ENCODE assay signal across 15 cellular contexts in genomic region chr3:53259427-53260259, GRCh38. TPM values are rescaled to one million over a fixed set of nuclear protein-coding genes. Genes with fewer than 3 reads are reported as not detected.
DNase-seq lines count a peak whose midpoint lies in the region; ATAC-seq and TF ChIP-seq lines count a peak whose summit lies in the region.
"Had no signal": no experiment of that assay in that cellular context is flagged by ENCODE, and none has a peak within 500 bp of the region (broad histone marks: within the 10 kb centered on the region; RNA-seq: fewer than 3 reads in every experiment).

No MANE protein-coding gene starts in this region.

- POLR2A ChIA-PET in PC-9 (lab: Charles Lee; ENCODE audit: unreplicated experiment) = interaction anchor here (0.7 kb wide), 1 partner anchor 64 kb away, joined by 4 read pairs; no protein-coding TSS in a partner anchor

- peaks cover 4% of the 10 kb centered on the region for H3K27me3 Mint-ChIP-seq in glutamatergic neuron (ENCODE audit: unreplicated experiment)
- no peaks in the 10 kb centered on the region for H3K27me3 Mint-ChIP-seq in osteocyte (ENCODE audit: unreplicated experiment)

- intact Hi-C loops in PC-9 (cut with micrococcal nuclease; ENCODE audit: unreplicated experiment) = loop anchor here (1.0 to 5.0 kb wide), 2 partner anchors 11 to 102 kb away; no protein-coding TSS in a partner anchor

- BruUV-seq in PC-9 (replicated peaks; lab: Mats Ljungman, UMichigan) = no TSS peak

- no peaks in the 10 kb centered on the region for H3K9me2 ChIP-seq in PC-9 (ENCODE audit: insufficient read depth)

- peak overlapping the region; percentile 15 for H3K27ac Mint-ChIP-seq in glutamatergic neuron (ENCODE audit: unreplicated experiment)
- peak overlapping the region; percentile 82 for H3K27ac Mint-ChIP-seq in osteocyte (ENCODE audit: unreplicated experiment)
- H3K27ac Mint-ChIP-seq: activated CD4-positive, alpha-beta T cell treated with anti-CD3 and anti-CD28 coated beads, Interleukin-2, amount 10 ng/mL, durations not matched to agents 24 days and 14 days; T-helper 1 cell treated with Interleukin-12 subunit alpha and Interleukin-12 subunit beta and Interleukin-4 antibody, amounts not matched to agents 30 μg/mL and 1 μg/mL, for 36 hours had no signal

- peaks cover 13% of the 10 kb centered on the region for H3K4me1 Mint-ChIP-seq in glutamatergic neuron (ENCODE audit: low read depth, unreplicated experiment)
- H3K4me1 Mint-ChIP-seq in osteocyte (ENCODE audit: unreplicated experiment) = peaks cover 35% of the 10 kb centered on the region

- H3K4me3 ChIP-seq in PC-9 = no peak overlapping the region
- H3K4me3 ChIP-seq: ascending aorta had no signal

- TF ChIP-seq CTCF in PC-9 (conservative IDR thresholded peaks at IDR 0.05) (no peak), glutamatergic neuron (IDR thresholded peaks at IDR 0.05; ENCODE audit: partially characterized antibody, unreplicated experiment) (no peak), osteocyte (IDR thresholded peaks at IDR 0.05) (no peak)

- H2AFZ ChIP-seq in PC-9 = no peak overlapping the region

- ATAC-seq in HG02798 (IDR thresholded peaks at IDR 0.05; ENCODE audit: poor library complexity, unreplicated experiment) = no peak
- ATAC-seq: left colon had no signal

- peaks cover 21% of the 10 kb centered on the region; the same call in 1 of the 2 replicates for H3F3A ChIP-seq in PC-9 (ENCODE audit: insufficient read depth, low read depth)

- H3K4me1 ChIP-seq in PC-9 (replicated peaks; ENCODE audit: insufficient read depth) = peaks cover 65% of the 10 kb centered on the region

- H3K36me3 Mint-ChIP-seq in glutamatergic neuron (ENCODE audit: unreplicated experiment) (no peaks in the 10 kb centered on the region), osteocyte (ENCODE audit: unreplicated experiment) (no peaks in the 10 kb centered on the region)

- peak overlapping the region; percentile 5 for H3K4me3 Mint-ChIP-seq in glutamatergic neuron (ENCODE audit: unreplicated experiment)
- no peak overlapping the region for H3K4me3 Mint-ChIP-seq in osteocyte (ENCODE audit: unreplicated experiment)
- H3K4me3 Mint-ChIP-seq: activated CD4-positive, alpha-beta T cell treated with anti-CD3 and anti-CD28 coated beads, Interleukin-2, amount 10 ng/mL, durations not matched to agents 24 days and 14 days; T-helper 1 cell treated with Interleukin-12 subunit alpha and Interleukin-12 subunit beta and Interleukin-4 antibody, amounts not matched to agents 30 μg/mL and 1 μg/mL, for 36 hours had no signal

- CTCF ChIA-PET in PC-9 (lab: Charles Lee) = no interaction called here

- H3K9me3 Mint-ChIP-seq in glutamatergic neuron (ENCODE audit: unreplicated experiment) = peaks cover 5% of the 10 kb centered on the region
- no peaks in the 10 kb centered on the region for H3K9me3 Mint-ChIP-seq in osteocyte (ENCODE audit: unreplicated experiment)
- H3K9me3 Mint-ChIP-seq: activated CD4-positive, alpha-beta T cell treated with anti-CD3 and anti-CD28 coated beads, Interleukin-2, amount 10 ng/mL, durations not matched to agents 24 days and 14 days; T-helper 1 cell treated with Interleukin-12 subunit alpha and Interleukin-12 subunit beta and Interleukin-4 antibody, amounts not matched to agents 30 μg/mL and 1 μg/mL, for 36 hours had no signal

- H3K27ac ChIP-seq in PC-9 = peak overlapping the region; percentile 43
- H3K27ac ChIP-seq: ascending aorta had no signal

- peaks cover 1% of the 10 kb centered on the region; the same call in 1 of the 2 replicates for H3K36me3 ChIP-seq in PC-9 (ENCODE audit: low read depth)
- H3K36me3 ChIP-seq: ascending aorta had no signal

- H4K20me1 ChIP-seq in PC-9 (ENCODE audit: insufficient read depth) = peaks cover 5% of the 10 kb centered on the region

- H3K9me3 ChIP-seq in PC-9 (ENCODE audit: insufficient read depth, low read depth) = no peaks in the 10 kb centered on the region
- H3K9me3 ChIP-seq: ascending aorta had no signal

- H3K4me2 ChIP-seq in PC-9 = peak overlapping the region; percentile 35

- DNase-seq in DMS 273 (lab: John Stamatoyannopoulos, UW; ENCODE audit: unreplicated experiment) = peak; percentile 69
- DNase-seq in PC-9 = no peak
- DNase-seq in glutamatergic neuron = no peak
- no peak for DNase-seq in osteocyte (ENCODE audit: extremely low spot score, unreplicated experiment)
- DNase-seq in COLO829 (ENCODE audit: low spot score) = no peak
- DNase-seq in T-helper 9 cell = no peak
- DNase-seq in AG08395 (ENCODE audit: low spot score) = no peak
- DNase-seq: activated CD4-positive, alpha-beta T cell treated with anti-CD3 and anti-CD28 coated beads, Interleukin-2, amount 10 ng/mL, durations not matched to agents 24 days and 14 days; AML-193; effector CD4-positive, alpha-beta T cell; left colon; NCI-H2029 had no signal

- H3K79me2 ChIP-seq in PC-9 (ENCODE audit: low read depth) = peaks cover 17% of the 10 kb centered on the region

- no peaks in the 10 kb centered on the region for H3K27me3 ChIP-seq in PC-9 (ENCODE audit: insufficient read depth, low read depth)
- H3K27me3 ChIP-seq: ascending aorta had no signal

RNA-seq across cellular contexts. Expression of gene TKT, which starts 3.8 kb away (rescaled TPM):
- 1,726 and 2,016 TPM in 2 replicates for total RNA-seq in PC-9 (2021)
- 265 TPM for total RNA-seq in glutamatergic neuron (ENCODE audit: unreplicated experiment)
- total RNA-seq in osteocyte = 480 and 494 TPM in 2 replicates
